In the genomic region with DNA sequence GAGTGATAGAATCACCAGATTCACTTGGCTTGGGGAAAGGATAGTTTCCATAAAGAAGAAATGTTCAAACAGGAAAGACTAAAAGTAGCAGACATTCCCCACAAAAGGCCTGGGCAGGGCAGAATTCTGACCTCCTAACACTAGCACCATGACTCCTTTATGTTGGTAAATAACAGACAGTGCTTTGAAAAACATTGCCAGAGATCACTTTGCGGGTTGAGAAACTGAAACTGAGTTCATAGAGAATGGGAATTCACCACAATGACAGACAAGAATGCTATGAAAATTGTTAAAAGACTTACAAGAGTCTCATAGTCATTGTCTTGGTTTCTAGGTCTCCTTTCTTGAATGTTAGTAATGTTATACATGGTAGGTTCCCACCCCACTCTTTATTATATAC, we compare ENCODE assay signal across 17 cellular contexts.
DNase-seq lines count a peak whose midpoint lies in the region; ATAC-seq and TF ChIP-seq lines count a peak whose summit lies in the region.
"Had no signal": no experiment of that assay in that cellular context is flagged by ENCODE, and none has a peak within 500 bp of the region (broad histone marks: within the 10 kb centered on the region; RNA-seq: fewer than 3 reads in every experiment).

No MANE protein-coding gene starts in this region.

- DNase-seq in endodermal cell (no peak), Caco-2 (no peak), NCI-H1694 treated with DMSO at 0.1 percent for 48 hours (lab: John Stamatoyannopoulos, UW) (no peak), NOMO-1 (lab: John Stamatoyannopoulos, UW; ENCODE audit: unreplicated experiment in 2 of 2) (no peak)
- no peak for DNase-seq in CD8-positive, alpha-beta T cell
- DNase-seq: activated effector memory CD4-positive, alpha-beta T cell treated with anti-CD3 and anti-CD28 coated beads, Interleukin-2, amount 50 U/mL, for 16 hours; AML-193; anterior cingulate cortex; Karpas-422; NCI-H1436; posterior cingulate gyrus; tibial artery had no signal

- BruUV-seq in Caco-2 (replicated peaks; lab: Mats Ljungman, UMichigan) = no TSS peak

- POLR2A ChIA-PET in Caco-2 (lab: Charles Lee) = interaction anchor here (0.6 kb wide), 1 partner anchor 257 kb away, joined by 4 read pairs; no protein-coding TSS in a partner anchor
- POLR2A ChIA-PET in CD8-positive, alpha-beta T cell (lab: Charles Lee) = no interaction called here

- no peak overlapping the region for H3K4me3 ChIP-seq in endodermal cell (ENCODE audit: low read length)
- H3K4me3 ChIP-seq in Caco-2 (ENCODE audit: low read depth, low read length) = no peak overlapping the region
- H3K4me3 ChIP-seq in CD8-positive, alpha-beta T cell (ENCODE audit: low read depth, low read length) = no peak overlapping the region
- H3K4me3 ChIP-seq: smooth muscle cell, tibial artery had no signal

- H3K9me3 ChIP-seq in endodermal cell (ENCODE audit: control insufficient read depth, low read length) (no peaks in the 10 kb centered on the region), Caco-2 (no peaks in the 10 kb centered on the region)
- no peaks in the 10 kb centered on the region for H3K9me3 ChIP-seq in CD8-positive, alpha-beta T cell (ENCODE audit: low read length)

- intact Hi-C loops in Caco-2 (cut with micrococcal nuclease; ENCODE audit: unreplicated experiment) = no loop called here
- intact Hi-C loops in CD8-positive, alpha-beta T cell (cut with DNase I, micrococcal nuclease) = no loop called here

- TF ChIP-seq CTCF in endodermal cell (conservative IDR thresholded peaks at IDR 0.05) = no peak
- no peak for TF ChIP-seq CTCF in Caco-2 (IDR thresholded peaks at IDR 0.05; ENCODE audit: insufficient read depth in 1 of 2, low read depth in 1 of 2, low read length in 1 of 2, severe bottlenecking in 1 of 2, unreplicated experiment in 1 of 2)
- no peak for TF ChIP-seq CTCF in CD8-positive, alpha-beta T cell (IDR thresholded peaks at IDR 0.05)

- peaks cover 18% of the 10 kb centered on the region for H3K27me3 ChIP-seq in endodermal cell (ENCODE audit: control insufficient read depth, insufficient read depth, low read length, poor library complexity, severe bottlenecking)
- H3K27me3 ChIP-seq in Caco-2 (replicated peaks; ENCODE audit: control insufficient read depth, insufficient read depth, low read length) = peaks cover 2% of the 10 kb centered on the region
- no peaks in the 10 kb centered on the region for H3K27me3 ChIP-seq in CD8-positive, alpha-beta T cell (ENCODE audit: insufficient read depth, low read length)
- H3K27me3 ChIP-seq: tibial artery had no signal

- no peaks in the 10 kb centered on the region for H3K9me3 Mint-ChIP-seq in endodermal cell
- no peaks in the 10 kb centered on the region for H3K9me3 Mint-ChIP-seq in Caco-2 (ENCODE audit: unreplicated experiment)
- H3K9me3 Mint-ChIP-seq in CD8-positive, alpha-beta T cell = no peaks in the 10 kb centered on the region

- H3K27ac Mint-ChIP-seq in endodermal cell (no peak overlapping the region), Caco-2 (ENCODE audit: unreplicated experiment) (no peak overlapping the region)
- no peak overlapping the region for H3K27ac Mint-ChIP-seq in CD8-positive, alpha-beta T cell
- H3K27ac Mint-ChIP-seq: naive thymus-derived CD8-positive, alpha-beta T cell had no signal

- H3K27ac ChIP-seq in endodermal cell (ENCODE audit: low read depth, low read length) = peak overlapping the region; percentile 91
- no peak overlapping the region for H3K27ac ChIP-seq in CD8-positive, alpha-beta T cell (ENCODE audit: low read depth, low read length)
- H3K27ac ChIP-seq: tibial artery had no signal

- peaks cover 4% of the 10 kb centered on the region for H3K4me1 Mint-ChIP-seq in endodermal cell
- no peaks in the 10 kb centered on the region for H3K4me1 Mint-ChIP-seq in Caco-2 (ENCODE audit: low read depth, unreplicated experiment)
- peaks cover 5% of the 10 kb centered on the region for H3K4me1 Mint-ChIP-seq in CD8-positive, alpha-beta T cell (ENCODE audit: low read depth)

- H3K27me3 Mint-ChIP-seq in endodermal cell (ENCODE audit: insufficient read depth) = peaks cover 37% of the 10 kb centered on the region
- H3K27me3 Mint-ChIP-seq in Caco-2 (ENCODE audit: insufficient read depth, unreplicated experiment) = peaks cover 5% of the 10 kb centered on the region
- H3K27me3 Mint-ChIP-seq in CD8-positive, alpha-beta T cell (ENCODE audit: low read depth) = peaks cover 7% of the 10 kb centered on the region

- ATAC-seq in GM18517 (IDR thresholded peaks at IDR 0.05; ENCODE audit: unreplicated experiment) (peak; percentile 53), GM21723 (IDR thresholded peaks at IDR 0.05; ENCODE audit: unreplicated experiment) (peak; percentile 49), HG03442 (IDR thresholded peaks at IDR 0.05; ENCODE audit: unreplicated experiment) (peak; percentile 57)
- no peak for ATAC-seq in CD8-positive, alpha-beta T cell
- ATAC-seq: naive thymus-derived CD8-positive, alpha-beta T cell had no signal

- H3K9ac ChIP-seq in endodermal cell (ENCODE audit: extremely low read depth, low read length, poor library complexity, severe bottlenecking) = no peak overlapping the region

- CTCF ChIA-PET in Caco-2 (lab: Charles Lee) = no interaction called here
- CTCF ChIA-PET in CD8-positive, alpha-beta T cell (lab: Charles Lee) = no interaction called here

- H3K36me3 ChIP-seq in endodermal cell (ENCODE audit: control insufficient read depth, insufficient read depth, low read length) (no peaks in the 10 kb centered on the region), Caco-2 (ENCODE audit: control insufficient read depth, insufficient read depth, low read length) (no peaks in the 10 kb centered on the region)
- H3K36me3 ChIP-seq in CD8-positive, alpha-beta T cell (ENCODE audit: insufficient read depth, low read length) = no peaks in the 10 kb centered on the region
- H3K36me3 ChIP-seq: tibial artery had no signal

- H3K4me1 ChIP-seq in endodermal cell (ENCODE audit: control insufficient read depth, insufficient read depth, low read length) (no peaks in the 10 kb centered on the region), Caco-2 (no peaks in the 10 kb centered on the region)
- H3K4me1 ChIP-seq in CD8-positive, alpha-beta T cell (ENCODE audit: insufficient read depth, low read length) = no peaks in the 10 kb centered on the region
- H3K4me1 ChIP-seq: tibial artery had no signal

- no peaks in the 10 kb centered on the region for H3K36me3 Mint-ChIP-seq in endodermal cell (ENCODE audit: low read depth)
- no peaks in the 10 kb centered on the region for H3K36me3 Mint-ChIP-seq in Caco-2 (ENCODE audit: insufficient read depth, unreplicated experiment)
- no peaks in the 10 kb centered on the region for H3K36me3 Mint-ChIP-seq in CD8-positive, alpha-beta T cell
- H3K36me3 Mint-ChIP-seq: naive thymus-derived CD8-positive, alpha-beta T cell had no signal

- WGBS in endodermal cell (ENCODE audit: insufficient coverage in 1 of 2, insufficient read length in 1 of 2), 2 experiments = 44% methylated on average over 1 of the region's 1 CpG; no CpG with 5 or more reads in 1 of the 2 experiments

- H3K4me3 Mint-ChIP-seq in endodermal cell = no peak overlapping the region
- H3K4me3 Mint-ChIP-seq in Caco-2 (ENCODE audit: unreplicated experiment) = no peak overlapping the region
- H3K4me3 Mint-ChIP-seq in CD8-positive, alpha-beta T cell = no peak overlapping the region
- H3K4me3 Mint-ChIP-seq: naive thymus-derived CD8-positive, alpha-beta T cell had no signal
